ENCODE assay signal across 22 cellular contexts in genomic region chr5:157597277-157597676, GRCh38. TPM values are rescaled to one million over a fixed set of nuclear protein-coding genes. Genes with fewer than 3 reads are reported as not detected.
DNase-seq lines count a peak whose midpoint lies in the region; ATAC-seq lines count a peak whose summit lies in the region.
"Had no signal": no experiment of that assay in that cellular context is flagged by ENCODE, and none has a peak within 500 bp of the region (broad histone marks: within the 10 kb centered on the region; RNA-seq: fewer than 3 reads in every experiment).

No MANE protein-coding gene starts in this region.

- H3K4me1 ChIP-seq in HAP-1: no peaks in the 10 kb centered on the region
- H3K4me1 ChIP-seq: body of pancreas, pancreas had no signal

- in situ Hi-C loops in SK-MEL-5 (cut with HindIII; ENCODE audit: low pct_unique_long_range_greater_than_20kb, low sequenced_read_pairs): no loop called here
- in situ Hi-C loops in HAP-1 (cut with MboI; ENCODE audit: low sequenced_read_pairs): no loop called here

- no peaks in the 10 kb centered on the region for H3K27me3 Mint-ChIP-seq in central memory CD8-positive, alpha-beta T cell

- no peaks in the 10 kb centered on the region for H3K36me3 Mint-ChIP-seq in central memory CD8-positive, alpha-beta T cell (ENCODE audit: insufficient read depth)

- no peaks in the 10 kb centered on the region for H3K27me3 ChIP-seq in HAP-1 (ENCODE audit: low read depth)
- H3K27me3 ChIP-seq: body of pancreas, heart right ventricle, pancreas had no signal

- H3K4me1 Mint-ChIP-seq in central memory CD8-positive, alpha-beta T cell: peaks cover 40% of the 10 kb centered on the region

- no peaks in the 10 kb centered on the region; the same call in 1 of the 2 replicates for H3K9me3 ChIP-seq in HAP-1
- H3K9me3 ChIP-seq: body of pancreas, pancreas had no signal

- H3K9me3 Mint-ChIP-seq in central memory CD8-positive, alpha-beta T cell: no peaks in the 10 kb centered on the region
- H3K9me3 Mint-ChIP-seq: HFFc6 had no signal

- H3K27ac Mint-ChIP-seq in central memory CD8-positive, alpha-beta T cell (ENCODE audit: low read depth): peak overlapping the region; percentile 6
- H3K27ac Mint-ChIP-seq: HFFc6 had no signal

- DNase-seq in NCI-H2171 treated with DMSO at 0.1 percent for 48 hours (lab: John Stamatoyannopoulos, UW): peak; percentile 12
- no peak for DNase-seq in NCI-H2171 (lab: John Stamatoyannopoulos, UW)
- peak; percentile 75 for DNase-seq in SK-MEL-5 (ENCODE audit: low read depth, low spot score)
- no peak for DNase-seq in central memory CD8-positive, alpha-beta T cell (ENCODE audit: low spot score in 2 of 2)
- DNase-seq in HAP-1 (ENCODE audit: low spot score in 2 of 2): no peak
- no peak for DNase-seq in NCI-H1092 treated with DMSO at 0.1 percent for 48 hours (lab: John Stamatoyannopoulos, UW)
- DNase-seq in germinal center (ENCODE audit: low spot score): no peak
- DNase-seq: body of pancreas, COR-L47, heart right ventricle, HFFc6, KG1, kidney glomerular epithelial cell, NCI-H1436 treated with DMSO at 0.1 percent for 48 hours, NCI-H526, pancreas had no signal

- no peak overlapping the region for H3K4me3 Mint-ChIP-seq in central memory CD8-positive, alpha-beta T cell
- H3K4me3 Mint-ChIP-seq: HFFc6 had no signal

- H3K36me3 ChIP-seq in HAP-1 (replicated peaks): no peaks in the 10 kb centered on the region
- H3K36me3 ChIP-seq: heart right ventricle, pancreas had no signal

- ATAC-seq in central memory CD8-positive, alpha-beta T cell (replicated peaks; ENCODE audit: extremely low read depth, poor library complexity, severe bottlenecking): no peak
- ATAC-seq: body of pancreas had no signal

- H3K4me3 ChIP-seq in GM08714 (ENCODE audit: low read length): peak overlapping the region; percentile 23; the same call in 1 of the 2 replicates
- no peak overlapping the region for H3K4me3 ChIP-seq in HAP-1
- H3K4me3 ChIP-seq: body of pancreas, heart right ventricle, pancreas, smooth muscle cell had no signal

RNA-seq across cellular contexts. Expression of gene ADAM19, which starts 21.7 kb away (rescaled TPM):
- 1.4 and 2.6 TPM in 2 replicates for total RNA-seq in SK-MEL-5 (2014; rRNA removed; shearing (Covaris generic))
- polyA plus RNA-seq in SK-MEL-5 (2015; cell fraction: cytosol; rRNA removed): 2.3 and 4.3 TPM in 2 replicates
- polyA plus RNA-seq in SK-MEL-5 (2015; cell fraction: nucleus; rRNA removed): 3.3 and 3.9 TPM in 2 replicates

RNA-seq across cellular contexts. Expression of gene SOX30, which starts 55.0 kb away (rescaled TPM):
- total RNA-seq in SK-MEL-5 (2014; rRNA removed; shearing (Covaris generic)): not detected in 2 replicates
- not detected in 2 replicates for polyA plus RNA-seq in SK-MEL-5 (2015; cell fraction: cytosol; rRNA removed)
- polyA plus RNA-seq in SK-MEL-5 (2015; cell fraction: nucleus; rRNA removed): not detected in 2 replicates
- total RNA-seq: A172, body of pancreas, dermis microvascular lymphatic vessel endothelial cell, esophagus mucosa, pancreas, subcutaneous adipose tissue had no signal

Comparison
In these comparisons a context has a peak if more than half of its experiments do, and no peak if none do; other contexts are left out.
1. DNase-seq: peak in NCI-H2171 treated with DMSO at 0.1 percent for 48 hours (single experiment) and SK-MEL-5 (single experiment); none in NCI-H2171 (single experiment), central memory CD8-positive, alpha-beta T cell (0 of 2), HAP-1 (0 of 2), NCI-H1092 treated with DMSO at 0.1 percent for 48 hours (single experiment) and germinal center (single experiment).